ENCODE assay signal across 1 cellular context in genomic region chr16:48447940-48448536, GRCh38.
A peak's percentile ranks its signal among the peaks of the same experiment; 100 is the strongest.
TF ChIP-seq lines count a peak whose summit lies in the region.

No MANE protein-coding gene starts in this region.

TF ChIP-seq in HepG2, 621 proteins besides CTCF, POLR2A, EP300 and RAD21 (continued from another document and continues in another):
- TF ChIP-seq GATA4 (IDR thresholded peaks at IDR 0.05; ENCODE audit: borderline replicate concordance, low read depth) (no peak), FOXC1 (CRISPR knock-in tag; IDR thresholded peaks at IDR 0.05; ENCODE audit: borderline replicate concordance) (peak; percentile 55; the same call in 1 of the 2 replicates), HOXA5 (CRISPR knock-in tag; IDR thresholded peaks at IDR 0.05) (peak; percentile 49; the same call in 1 of the 2 replicates), POLR2AphosphoS2 (IDR thresholded peaks at IDR 0.05; ENCODE audit: low read depth, low read length) (no peak), ZNF574 (CRISPR knock-in tag; IDR thresholded peaks at IDR 0.05) (no peak; the same call in 1 of the 2 replicates), GATAD2A (CRISPR knock-in tag; IDR thresholded peaks at IDR 0.05) (peak; percentile 90), ATF4 (CRISPR knock-in tag; IDR thresholded peaks at IDR 0.05) (no peak), ISX (CRISPR knock-in tag; conservative IDR thresholded peaks at IDR 0.05) (no peak), PHF20 (CRISPR knock-in tag; IDR thresholded peaks at IDR 0.05) (no peak), MXD1 (CRISPR knock-in tag; IDR thresholded peaks at IDR 0.05) (no peak), ZNF550 (CRISPR knock-in tag; IDR thresholded peaks at IDR 0.05; ENCODE audit: borderline replicate concordance) (no peak), ZHX1 (CRISPR knock-in tag; IDR thresholded peaks at IDR 0.05; ENCODE audit: low read depth) (no peak), SALL2 (CRISPR knock-in tag; IDR thresholded peaks at IDR 0.05) (no peak), NR2F1 (CRISPR knock-in tag; IDR thresholded peaks at IDR 0.05) (0 out of 4 replicates have a peak, but pooled peaks of 1 of the 2 experiments have one; percentile 12), IKZF5 (CRISPR knock-in tag; IDR thresholded peaks at IDR 0.05) (no peak), FOXA3 (CRISPR knock-in tag; IDR thresholded peaks at IDR 0.05) (peak; percentile 82), IKZF1 (IDR thresholded peaks at IDR 0.05) (no peak), ZNF614 (CRISPR knock-in tag; IDR thresholded peaks at IDR 0.05; ENCODE audit: borderline replicate concordance) (peak; percentile 68; the same call in 1 of the 2 replicates), JARID2 (CRISPR knock-in tag; IDR thresholded peaks at IDR 0.05; ENCODE audit: insufficient replicate concordance) (no peak), MEIS2 (CRISPR knock-in tag; IDR thresholded peaks at IDR 0.05) (no peak; the same call in 1 of the 2 replicates), ZNF18 (CRISPR knock-in tag; IDR thresholded peaks at IDR 0.05; ENCODE audit: insufficient replicate concordance) (no peak), ZIK1 (CRISPR knock-in tag; IDR thresholded peaks at IDR 0.05; ENCODE audit: borderline replicate concordance, low read depth) (no peak), XBP1 (CRISPR knock-in tag; IDR thresholded peaks at IDR 0.05) (no peak), ISL2 (CRISPR knock-in tag; IDR thresholded peaks at IDR 0.05) (no peak), MTERF4 (CRISPR knock-in tag; IDR thresholded peaks at IDR 0.05) (no peak), ZNF530 (CRISPR knock-in tag; IDR thresholded peaks at IDR 0.05; ENCODE audit: low read depth) (no peak), ZNF275 (CRISPR knock-in tag; IDR thresholded peaks at IDR 0.05; ENCODE audit: borderline replicate concordance) (no peak), ARID2 (CRISPR knock-in tag; IDR thresholded peaks at IDR 0.05; ENCODE audit: borderline replicate concordance) (no peak), ELF3 (CRISPR knock-in tag; IDR thresholded peaks at IDR 0.05) (no peak), ZSCAN21 (CRISPR knock-in tag; IDR thresholded peaks at IDR 0.05; ENCODE audit: borderline replicate concordance) (no peak; the same call in 1 of the 2 replicates), NFAT5 (CRISPR knock-in tag; IDR thresholded peaks at IDR 0.05) (no peak), CAMTA2 (CRISPR knock-in tag; IDR thresholded peaks at IDR 0.05; ENCODE audit: borderline replicate concordance) (no peak), ZNF546 (CRISPR knock-in tag; conservative IDR thresholded peaks at IDR 0.05) (0 out of 2 replicates have a peak, but pooled peaks have one; percentile 44), ZBTB37 (CRISPR knock-in tag; IDR thresholded peaks at IDR 0.05) (no peak), ZNF772 (CRISPR knock-in tag; IDR thresholded peaks at IDR 0.05) (0 out of 2 replicates have a peak, but pooled peaks have one; percentile 22), ZNF30 (CRISPR knock-in tag; IDR thresholded peaks at IDR 0.05) (no peak), ZNF136 (CRISPR knock-in tag; IDR thresholded peaks at IDR 0.05; ENCODE audit: low read depth) (no peak), ZNF234 (CRISPR knock-in tag; conservative IDR thresholded peaks at IDR 0.05) (no peak), ZNF101 (CRISPR knock-in tag; IDR thresholded peaks at IDR 0.05; ENCODE audit: borderline replicate concordance, low read depth) (no peak), CEBPG (CRISPR knock-in tag; IDR thresholded peaks at IDR 0.05) (no peak), NFE2L2 (IDR thresholded peaks at IDR 0.05; ENCODE audit: low read length) (no peak), ZNF644 (CRISPR knock-in tag; IDR thresholded peaks at IDR 0.05; ENCODE audit: low read depth) (peak; percentile 98), PHB2 (IDR thresholded peaks at IDR 0.05; ENCODE audit: partially characterized antibody) (no peak), ZFP36 (IDR thresholded peaks at IDR 0.05; ENCODE audit: borderline replicate concordance, low read depth, low read length, partially characterized antibody) (no peak), HES4 (CRISPR knock-in tag; IDR thresholded peaks at IDR 0.05; ENCODE audit: borderline replicate concordance) (no peak), RFX3 (CRISPR knock-in tag; IDR thresholded peaks at IDR 0.05) (no peak), TCF7 (IDR thresholded peaks at IDR 0.05; ENCODE audit: low read depth) (no peak)
